Comparison of ENCODE assay signal across 9 cellular contexts in the genomic region with DNA sequence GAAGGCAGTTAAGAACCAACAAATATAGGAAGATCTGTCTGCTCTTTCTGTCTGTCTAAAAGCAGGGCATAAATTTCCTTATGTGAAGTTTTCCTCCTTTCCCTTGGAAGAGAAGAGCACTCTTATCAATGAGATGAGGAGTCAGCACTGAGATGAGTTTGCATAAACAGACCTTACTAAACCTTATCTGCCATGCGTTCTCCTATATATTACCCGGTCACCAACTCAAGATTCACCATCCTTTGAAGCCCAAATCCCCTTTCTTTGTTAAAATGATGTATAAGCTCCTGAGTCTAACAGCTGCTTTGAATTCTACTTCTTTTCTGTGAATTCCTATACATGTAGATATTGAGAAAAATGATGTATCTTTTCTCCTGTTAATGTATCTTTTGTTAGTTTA.
"Had no signal": no experiment of that assay in that cellular context is flagged by ENCODE, and none has a peak within 500 bp of the region (broad histone marks: within the 10 kb centered on the region; RNA-seq: fewer than 3 reads in every experiment).

No MANE protein-coding gene starts in this region.

- DNase-seq: GOT3, H7, HFFc6, IMR-90, KBM-7 had no signal

- H3K9me3 Mint-ChIP-seq: HFFc6 had no signal

- H3K27ac Mint-ChIP-seq: HFFc6 had no signal

- H3K9me3 ChIP-seq: HAP-1 had no signal

- H3K9ac ChIP-seq: KMS-11 had no signal

- H3K4me3 Mint-ChIP-seq: HFFc6 had no signal

- H3K36me3 ChIP-seq: HAP-1 had no signal

- ATAC-seq: HCT116 had no signal

- H3K4me2 ChIP-seq: KMS-11 had no signal

- H3K4me1 ChIP-seq: HAP-1 had no signal

- H3K4me3 ChIP-seq: HAP-1 had no signal

- H3K27ac ChIP-seq: HL-60, KMS-11 had no signal
